In genomic region chr14:100322138-100322957, GRCh38 we compare ENCODE assay signal across 25 cellular contexts. TPM values are rescaled to one million over a fixed set of nuclear protein-coding genes. Genes with fewer than 3 reads are reported as not detected.
"Had no signal": no experiment of that assay in that cellular context is flagged by ENCODE, and none has a peak within 500 bp of the region (broad histone marks: within the 10 kb centered on the region; RNA-seq: fewer than 3 reads in every experiment).

No MANE protein-coding gene starts in this region.

- H3K4me1 Mint-ChIP-seq: mesothelial cell of epicardium had no signal

- H3K36me3 ChIP-seq: cardiac muscle cell, tibial nerve, uterus had no signal

- H3K4me3 Mint-ChIP-seq: activated CD4-positive, alpha-beta T cell treated with anti-CD3 and anti-CD28 coated beads, Interleukin-2, amount 10 ng/mL, durations not matched to agents 7 days and 5 days; activated naive CD8-positive, alpha-beta T cell treated with anti-CD3 and anti-CD28 coated beads for 36 hours; mesothelial cell of epicardium; natural killer cell treated with Interleukin-12 subunit alpha and Interleukin-12 subunit beta and Interleukin-15 and Interleukin-18, amount 100 ng/mL, for 72 hours; stimulated activated naive CD8-positive, alpha-beta T cell treated with anti-CD3 and anti-CD28 coated beads, Interleukin-15, Interleukin-2, amounts not matched to agents 100 ng/mL and 50 ng/mL, for 24 hours had no signal

- H3K4me3 ChIP-seq: cardiac muscle cell, dorsolateral prefrontal cortex, lung, tibial nerve, uterus had no signal

- H3K36me3 Mint-ChIP-seq: activated naive CD8-positive, alpha-beta T cell treated with anti-CD3 and anti-CD28 coated beads for 36 hours; mesothelial cell of epicardium; natural killer cell treated with Interleukin-12 subunit alpha and Interleukin-12 subunit beta and Interleukin-15 and Interleukin-18, amount 100 ng/mL, for 72 hours had no signal

- ATAC-seq: foreskin keratinocyte; left colon; natural killer cell treated with Interleukin-12 subunit alpha and Interleukin-12 subunit beta and Interleukin-15 and Interleukin-18, amount 100 ng/mL, for 72 hours had no signal

- H3K4me1 ChIP-seq: uterus had no signal

- H3K27ac Mint-ChIP-seq: activated CD4-positive, alpha-beta T cell treated with anti-CD3 and anti-CD28 coated beads, Interleukin-2, amount 10 ng/mL, durations not matched to agents 7 days and 5 days; activated naive CD8-positive, alpha-beta T cell treated with anti-CD3 and anti-CD28 coated beads for 36 hours; mesothelial cell of epicardium; natural killer cell treated with Interleukin-12 subunit alpha and Interleukin-12 subunit beta and Interleukin-15 and Interleukin-18, amount 100 ng/mL, for 72 hours; stimulated activated naive CD8-positive, alpha-beta T cell treated with anti-CD3 and anti-CD28 coated beads, Interleukin-15, Interleukin-2, amounts not matched to agents 100 ng/mL and 50 ng/mL, for 24 hours had no signal

- H3K9me3 ChIP-seq: tibial nerve, uterus had no signal

- H3K27me3 Mint-ChIP-seq: activated CD4-positive, alpha-beta T cell treated with anti-CD3 and anti-CD28 coated beads, Interleukin-2, amount 10 ng/mL, durations not matched to agents 7 days and 5 days; activated naive CD8-positive, alpha-beta T cell treated with anti-CD3 and anti-CD28 coated beads for 36 hours; stimulated activated naive CD8-positive, alpha-beta T cell treated with anti-CD3 and anti-CD28 coated beads, Interleukin-15, Interleukin-2, amounts not matched to agents 100 ng/mL and 50 ng/mL, for 24 hours had no signal

- H3K27me3 ChIP-seq: cardiac muscle cell, dorsolateral prefrontal cortex, tibial nerve, uterus had no signal

- DNase-seq: activated CD4-positive, alpha-beta T cell treated with anti-CD3 and anti-CD28 coated beads, Interleukin-2, amount 10 ng/mL, durations not matched to agents 7 days and 5 days; activated CD8-positive, alpha-beta memory T cell treated with anti-CD3 and anti-CD28 coated beads, Interleukin-2, amount 50 U/mL, for 4 hours; activated gamma-delta T cell treated with Interleukin-2 at 50 U/mL for 16 hours; activated naive CD8-positive, alpha-beta T cell treated with anti-CD3 and anti-CD28 coated beads for 36 hours; amniotic stem cell; dorsolateral prefrontal cortex; foreskin keratinocyte; hypothalamus; islet precursor cell; left colon; occipital lobe; retina; stimulated activated CD4-positive, alpha-beta T cell treated with anti-CD3 and anti-CD28 coated beads, Interleukin-12 subunit alpha, Interleukin-12 subunit beta, amount 100 ng/mL, for 4 hours; stimulated activated CD4-positive, alpha-beta T cell treated with anti-CD3 and anti-CD28 coated beads, Interleukin-1b, Interleukin-23, amount 100 ng/mL, for 48 hours; stimulated activated CD8-positive, alpha-beta memory T cell treated with anti-CD3 and anti-CD28 coated beads, Interleukin-4, amount 100 ng/mL, for 48 hours; T1000; uterus had no signal

- H3K9me3 Mint-ChIP-seq: activated CD4-positive, alpha-beta T cell treated with anti-CD3 and anti-CD28 coated beads, Interleukin-2, amount 10 ng/mL, durations not matched to agents 7 days and 5 days; activated naive CD8-positive, alpha-beta T cell treated with anti-CD3 and anti-CD28 coated beads for 36 hours; mesothelial cell of epicardium; natural killer cell treated with Interleukin-12 subunit alpha and Interleukin-12 subunit beta and Interleukin-15 and Interleukin-18, amount 100 ng/mL, for 72 hours; stimulated activated naive CD8-positive, alpha-beta T cell treated with anti-CD3 and anti-CD28 coated beads, Interleukin-15, Interleukin-2, amounts not matched to agents 100 ng/mL and 50 ng/mL, for 24 hours had no signal

RNA-seq across cellular contexts. Expression of gene SLC25A47, which starts 0.8 kb away (rescaled TPM):
- total RNA-seq: activated CD4-positive, alpha-beta T cell treated with anti-CD3 and anti-CD28 coated beads, Interleukin-2, amount 10 ng/mL, durations not matched to agents 7 days and 5 days; activated naive CD8-positive, alpha-beta T cell treated with anti-CD3 and anti-CD28 coated beads for 36 hours; cardiac muscle cell; chondrocyte; foreskin keratinocyte; mesothelial cell of epicardium; natural killer cell treated with Interleukin-12 subunit alpha and Interleukin-12 subunit beta and Interleukin-15 and Interleukin-18, amount 100 ng/mL, for 72 hours; occipital lobe; T-helper 1 cell treated with Interleukin-12 subunit alpha and Interleukin-12 subunit beta and Interleukin-4 antibody, amounts not matched to agents 30 ng/mL and 1 ng/mL, for 36 hours; uterus had no signal
